ENCODE assay signal across 1 cellular context in genomic region chr22:28855355-28856094, GRCh38.
TF ChIP-seq lines count a peak whose summit lies in the region.

No MANE protein-coding gene starts in this region.

TF ChIP-seq in HepG2, 621 proteins besides CTCF, POLR2A, EP300 and RAD21 (continued from another document and continues in another):
- TF ChIP-seq ZNF614 (CRISPR knock-in tag; IDR thresholded peaks at IDR 0.05; ENCODE audit: borderline replicate concordance) (0 out of 2 replicates have a peak, but pooled peaks have one; percentile 60), BRCA1 (CRISPR knock-in tag; IDR thresholded peaks at IDR 0.05) (peak; percentile 77; the same call in 1 of the 2 replicates), PHF21A (CRISPR knock-in tag; IDR thresholded peaks at IDR 0.05) (peak; percentile 2; the same call in 1 of the 2 replicates), NFIB (CRISPR knock-in tag; IDR thresholded peaks at IDR 0.05; ENCODE audit: borderline replicate concordance) (no peak), ZBTB10 (CRISPR knock-in tag; IDR thresholded peaks at IDR 0.05; ENCODE audit: borderline replicate concordance) (0 out of 2 replicates have a peak, but pooled peaks have one; percentile 26), HOXA5 (CRISPR knock-in tag; IDR thresholded peaks at IDR 0.05) (0 out of 2 replicates have a peak, but pooled peaks have one; percentile 38), ZNF670 (CRISPR knock-in tag; IDR thresholded peaks at IDR 0.05; ENCODE audit: borderline replicate concordance) (no peak), ZNF10 (CRISPR knock-in tag; IDR thresholded peaks at IDR 0.05; ENCODE audit: borderline replicate concordance, low read depth) (no peak), ZBTB33 (CRISPR knock-in tag; IDR thresholded peaks at IDR 0.05) (0 out of 2 replicates have a peak, but pooled peaks have one; percentile 17), RARA (CRISPR knock-in tag; IDR thresholded peaks at IDR 0.05) (no peak), HOXA3 (CRISPR knock-in tag; IDR thresholded peaks at IDR 0.05) (peak; percentile 42; the same call in 1 of the 2 replicates), MNT (IDR thresholded peaks at IDR 0.05) (no peak), ZNF839 (CRISPR knock-in tag; IDR thresholded peaks at IDR 0.05; ENCODE audit: borderline replicate concordance) (no peak), ZNF674 (CRISPR knock-in tag; IDR thresholded peaks at IDR 0.05; ENCODE audit: low read depth) (no peak), ZSCAN31 (CRISPR knock-in tag; IDR thresholded peaks at IDR 0.05; ENCODE audit: low read depth) (0 out of 2 replicates have a peak, but pooled peaks have one; percentile 23), ZNF501 (CRISPR knock-in tag; IDR thresholded peaks at IDR 0.05) (0 out of 2 replicates have a peak, but pooled peaks have one; percentile 21), POLR2AphosphoS5 (IDR thresholded peaks at IDR 0.05; ENCODE audit: low read depth, low read length) (no peak), ZKSCAN8 (CRISPR knock-in tag; IDR thresholded peaks at IDR 0.05; ENCODE audit: borderline replicate concordance) (peak; percentile 31; the same call in 1 of the 2 replicates), ZNF503 (CRISPR knock-in tag; IDR thresholded peaks at IDR 0.05) (0 out of 2 replicates have a peak, but pooled peaks have one; percentile 40), MIXL1 (CRISPR knock-in tag; IDR thresholded peaks at IDR 0.05) (peak; percentile 66; the same call in 1 of the 2 replicates), HMGXB4 (CRISPR knock-in tag; IDR thresholded peaks at IDR 0.05; ENCODE audit: borderline replicate concordance in 1 of 2, low read depth in 1 of 2) (peak in 1 of 2 experiments; percentile 59; a peak in 1 of 4 replicates), FOXP4 (CRISPR knock-in tag; IDR thresholded peaks at IDR 0.05) (peak; percentile 43; the same call in 1 of the 2 replicates), SRSF1 (optimal IDR thresholded peaks at IDR 0.05; ENCODE audit: low read depth, low read length) (no peak), CEBPG (CRISPR knock-in tag; IDR thresholded peaks at IDR 0.05) (peak; percentile 67), PRDM4 (CRISPR knock-in tag; IDR thresholded peaks at IDR 0.05; ENCODE audit: borderline replicate concordance) (no peak), MED1 (CRISPR knock-in tag; IDR thresholded peaks at IDR 0.05) (peak; percentile 67), SMC3 (IDR thresholded peaks at IDR 0.05; ENCODE audit: low read length) (peak; percentile 98), YEATS2 (CRISPR knock-in tag; IDR thresholded peaks at IDR 0.05; ENCODE audit: borderline replicate concordance) (no peak), ZNF766 (CRISPR knock-in tag; IDR thresholded peaks at IDR 0.05; ENCODE audit: borderline replicate concordance) (no peak), SOX6 (IDR thresholded peaks at IDR 0.05) (no peak), SOX6 (CRISPR knock-in tag; IDR thresholded peaks at IDR 0.05) (peak; percentile 48; the same call in 1 of the 2 replicates), ZSCAN29 (CRISPR knock-in tag; conservative IDR thresholded peaks at IDR 0.05) (no peak), HDAC2 (CRISPR knock-in tag; IDR thresholded peaks at IDR 0.05) (peak; percentile 17; the same call in 1 of the 2 replicates), MIER3 (CRISPR knock-in tag; IDR thresholded peaks at IDR 0.05; ENCODE audit: borderline replicate concordance) (no peak), ZNF3 (CRISPR knock-in tag; IDR thresholded peaks at IDR 0.05) (0 out of 2 replicates have a peak, but pooled peaks have one; percentile 31), SOX5 (CRISPR knock-in tag; IDR thresholded peaks at IDR 0.05; ENCODE audit: borderline replicate concordance) (peak; percentile 15; the same call in 1 of the 2 replicates)
- TF ChIP-seq, protein P1, sequence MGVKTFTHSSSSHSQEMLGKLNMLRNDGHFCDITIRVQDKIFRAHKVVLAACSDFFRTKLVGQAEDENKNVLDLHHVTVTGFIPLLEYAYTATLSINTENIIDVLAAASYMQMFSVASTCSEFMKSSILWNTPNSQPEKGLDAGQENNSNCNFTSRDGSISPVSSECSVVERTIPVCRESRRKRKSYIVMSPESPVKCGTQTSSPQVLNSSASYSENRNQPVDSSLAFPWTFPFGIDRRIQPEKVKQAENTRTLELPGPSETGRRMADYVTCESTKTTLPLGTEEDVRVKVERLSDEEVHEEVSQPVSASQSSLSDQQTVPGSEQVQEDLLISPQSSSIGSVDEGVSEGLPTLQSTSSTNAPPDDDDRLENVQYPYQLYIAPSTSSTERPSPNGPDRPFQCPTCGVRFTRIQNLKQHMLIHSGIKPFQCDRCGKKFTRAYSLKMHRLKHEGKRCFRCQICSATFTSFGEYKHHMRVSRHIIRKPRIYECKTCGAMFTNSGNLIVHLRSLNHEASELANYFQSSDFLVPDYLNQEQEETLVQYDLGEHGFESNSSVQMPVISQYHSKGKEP (CRISPR knock-in tag; IDR thresholded peaks at IDR 0.05): no peak
- TF ChIP-seq, protein P2, sequence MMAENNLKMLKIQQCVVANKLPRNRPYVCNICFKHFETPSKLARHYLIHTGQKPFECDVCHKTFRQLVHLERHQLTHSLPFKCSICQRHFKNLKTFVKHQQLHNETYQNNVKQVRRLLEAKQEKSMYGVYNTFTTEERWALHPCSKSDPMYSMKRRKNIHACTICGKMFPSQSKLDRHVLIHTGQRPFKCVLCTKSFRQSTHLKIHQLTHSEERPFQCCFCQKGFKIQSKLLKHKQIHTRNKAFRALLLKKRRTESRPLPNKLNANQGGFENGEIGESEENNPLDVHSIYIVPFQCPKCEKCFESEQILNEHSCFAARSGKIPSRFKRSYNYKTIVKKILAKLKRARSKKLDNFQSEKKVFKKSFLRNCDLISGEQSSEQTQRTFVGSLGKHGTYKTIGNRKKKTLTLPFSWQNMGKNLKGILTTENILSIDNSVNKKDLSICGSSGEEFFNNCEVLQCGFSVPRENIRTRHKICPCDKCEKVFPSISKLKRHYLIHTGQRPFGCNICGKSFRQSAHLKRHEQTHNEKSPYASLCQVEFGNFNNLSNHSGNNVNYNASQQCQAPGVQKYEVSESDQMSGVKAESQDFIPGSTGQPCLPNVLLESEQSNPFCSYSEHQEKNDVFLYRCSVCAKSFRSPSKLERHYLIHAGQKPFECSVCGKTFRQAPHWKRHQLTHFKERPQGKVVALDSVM (CRISPR knock-in tag; IDR thresholded peaks at IDR 0.05): no peak
- TF ChIP-seq, protein P3, sequence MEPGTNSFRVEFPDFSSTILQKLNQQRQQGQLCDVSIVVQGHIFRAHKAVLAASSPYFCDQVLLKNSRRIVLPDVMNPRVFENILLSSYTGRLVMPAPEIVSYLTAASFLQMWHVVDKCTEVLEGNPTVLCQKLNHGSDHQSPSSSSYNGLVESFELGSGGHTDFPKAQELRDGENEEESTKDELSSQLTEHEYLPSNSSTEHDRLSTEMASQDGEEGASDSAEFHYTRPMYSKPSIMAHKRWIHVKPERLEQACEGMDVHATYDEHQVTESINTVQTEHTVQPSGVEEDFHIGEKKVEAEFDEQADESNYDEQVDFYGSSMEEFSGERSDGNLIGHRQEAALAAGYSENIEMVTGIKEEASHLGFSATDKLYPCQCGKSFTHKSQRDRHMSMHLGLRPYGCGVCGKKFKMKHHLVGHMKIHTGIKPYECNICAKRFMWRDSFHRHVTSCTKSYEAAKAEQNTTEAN (CRISPR knock-in tag; conservative IDR thresholded peaks at IDR 0.05): 0 out of 2 replicates have a peak, but pooled peaks have one; percentile 44
